In the genomic region with DNA sequence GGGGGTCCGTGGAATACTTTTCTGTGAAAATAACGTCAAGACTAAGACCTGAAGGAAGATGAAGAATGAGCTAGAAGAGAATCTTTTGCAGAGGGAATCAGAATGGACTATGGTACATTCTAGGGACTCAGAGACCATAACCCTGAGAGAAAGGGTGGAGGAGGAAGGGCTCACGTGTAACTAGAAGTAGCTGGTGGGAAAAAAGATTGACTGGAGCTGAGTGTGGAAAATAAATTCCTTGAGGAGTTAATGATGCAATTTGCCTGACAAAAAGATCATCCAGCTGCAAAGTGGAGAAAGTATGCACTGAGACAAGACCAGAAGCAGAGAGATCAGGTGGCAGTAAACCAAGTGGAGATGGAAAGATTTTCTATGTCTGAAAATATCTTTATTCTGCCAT, we compare ENCODE assay signal across 26 cellular contexts. TPM values are rescaled to one million over a fixed set of nuclear protein-coding genes. Genes with fewer than 3 reads are reported as not detected.
DNase-seq lines count a peak whose midpoint lies in the region; ATAC-seq and TF ChIP-seq lines count a peak whose summit lies in the region.
"Had no signal": no experiment of that assay in that cellular context is flagged by ENCODE, and none has a peak within 500 bp of the region (broad histone marks: within the 10 kb centered on the region; RNA-seq: fewer than 3 reads in every experiment).

No MANE protein-coding gene starts in this region.

- no peaks in the 10 kb centered on the region for H3K79me2 ChIP-seq in GM23338 (replicated peaks; ENCODE audit: insufficient read depth)

- H2AFZ ChIP-seq in GM23338 = peak overlapping the region; percentile 77; the same call in 1 of the 2 replicates

- no peak overlapping the region for H3K4me3 Mint-ChIP-seq in GM23338
- H3K4me3 Mint-ChIP-seq: naive thymus-derived CD8-positive, alpha-beta T cell; T-helper 2 cell treated with Interferon-gamma antibody and Interleukin-4, amounts not matched to agents 5 μg/mL and 100 μg/mL, for 36 hours had no signal

- ATAC-seq in GM23338 = no peak
- ATAC-seq: activated naive CD4-positive, alpha-beta T cell treated with anti-CD3 and anti-CD28 coated beads, Interleukin-2, amount 50 U/mL, for 72 hours; foreskin keratinocyte; heart right ventricle; left lung; naive thymus-derived CD8-positive, alpha-beta T cell; right lobe of liver; SK-N-SH treated with all-trans-retinoic acid at 6 μM for 48 hours had no signal

- no peaks in the 10 kb centered on the region for H3K9me3 ChIP-seq in SK-N-MC (ENCODE audit: low read depth, low read length)
- H3K9me3 ChIP-seq: heart right ventricle, left lung, right lobe of liver, tibial nerve had no signal

- H3K9me3 Mint-ChIP-seq in GM23338 = peaks cover 5% of the 10 kb centered on the region; the same call in 2 of the 3 replicates

- no peak for TF ChIP-seq CTCF in GM23338 (conservative IDR thresholded peaks at IDR 0.05; ENCODE audit: low read depth in 2 of 2)

- no peaks in the 10 kb centered on the region for H4K20me1 ChIP-seq in GM23338 (replicated peaks; ENCODE audit: insufficient read depth)

- peaks cover 6% of the 10 kb centered on the region for H3K4me1 Mint-ChIP-seq in GM23338

- peak overlapping the region; percentile 33; the same call in 1 of the 2 replicates for H3K4me2 ChIP-seq in GM23338
- H3K4me2 ChIP-seq: KMS-11 had no signal

- no peaks in the 10 kb centered on the region for H3K36me3 ChIP-seq in GM23338 (ENCODE audit: insufficient read depth)
- H3K36me3 ChIP-seq in SK-N-MC (ENCODE audit: insufficient read depth, low read length) = no peaks in the 10 kb centered on the region
- H3K36me3 ChIP-seq: heart right ventricle, left lung, right lobe of liver, tibial nerve had no signal

- H3K27ac Mint-ChIP-seq in GM23338 = peak overlapping the region; percentile 71
- H3K27ac Mint-ChIP-seq: activated naive CD4-positive, alpha-beta T cell treated with anti-CD3 and anti-CD28 coated beads, Interleukin-2, amount 50 U/mL, for 72 hours; T-helper 2 cell treated with Interferon-gamma antibody and Interleukin-4, amounts not matched to agents 5 μg/mL and 100 μg/mL, for 36 hours had no signal

- 0 out of 2 replicates have a peak, but pooled peaks cover 10% of the 10 kb centered on the region for H3K4me1 ChIP-seq in GM23338 (ENCODE audit: insufficient read depth)
- H3K4me1 ChIP-seq: foreskin keratinocyte, right lobe of liver, tibial nerve had no signal

- no peaks in the 10 kb centered on the region for H3K9me2 ChIP-seq in GM23338 (ENCODE audit: insufficient read depth)

- DNase-seq in GM23338 (ENCODE audit: low spot score) (peak; percentile 34), SK-N-MC (ENCODE audit: low read depth, low spot score) (no peak), fibroblast of the conjunctiva (ENCODE audit: low read depth) (peak; percentile 24), renal cortical epithelial cell (ENCODE audit: low read depth) (peak; percentile 71), NOMO-1 treated with dmso at 0.1 percent for 144 hours (lab: John Stamatoyannopoulos, UW; ENCODE audit: unreplicated experiment) (no peak), SW480 (ENCODE audit: low spot score) (no peak), cerebellar nuclear complex (lab: John Stamatoyannopoulos, UW) (no peak)
- DNase-seq: activated CD4-positive, alpha-beta T cell treated with anti-CD3 and anti-CD28 coated beads, Interleukin-2, amount 50 U/mL, for 4 hours; effector CD4-positive, alpha-beta T cell; erythroblast; foreskin keratinocyte; GOT3; heart right ventricle; left lung; midbrain; naive thymus-derived CD8-positive, alpha-beta T cell; NCI-H1694; NCI-H2171 treated with DMSO at 0.1 percent for 48 hours; NCI-H524; right lobe of liver had no signal

- no peak overlapping the region for H3K27ac ChIP-seq in GM23338 (ENCODE audit: low read depth)
- peak overlapping the region; percentile 27; the same call in 1 of the 2 replicates for H3K27ac ChIP-seq in SK-N-MC
- H3K27ac ChIP-seq: foreskin keratinocyte, heart right ventricle, KMS-11, left lung, right lobe of liver, tibial nerve, VCaP had no signal

- no peaks in the 10 kb centered on the region for H3K27me3 ChIP-seq in GM23338 (ENCODE audit: insufficient read depth)
- H3K27me3 ChIP-seq: foreskin keratinocyte, heart right ventricle, left lung, right lobe of liver, tibial nerve had no signal

- H3F3A ChIP-seq in GM23338 (replicated peaks; ENCODE audit: low read depth) = no peaks in the 10 kb centered on the region

- peaks cover 2% of the 10 kb centered on the region for H3K27me3 Mint-ChIP-seq in GM23338 (ENCODE audit: insufficient read depth, low read depth, poor library complexity)
- H3K27me3 Mint-ChIP-seq: naive thymus-derived CD8-positive, alpha-beta T cell had no signal

- no peak overlapping the region for H3K4me3 ChIP-seq in GM23338
- H3K4me3 ChIP-seq in SK-N-MC = no peak overlapping the region
- H3K4me3 ChIP-seq: heart right ventricle, left lung, right lobe of liver, tibial nerve had no signal

- peak overlapping the region; percentile 34 for H3K9ac ChIP-seq in SK-N-MC (ENCODE audit: insufficient read length)
- H3K9ac ChIP-seq: KMS-11 had no signal

- H3K36me3 Mint-ChIP-seq in GM23338 (ENCODE audit: low read depth) = no peaks in the 10 kb centered on the region; the same call in 2 of the 3 replicates

TF ChIP-seq in GM23338, 12 proteins besides CTCF, POLR2A, EP300 and RAD21 (continues in another document):
- TF ChIP-seq, protein P1, sequence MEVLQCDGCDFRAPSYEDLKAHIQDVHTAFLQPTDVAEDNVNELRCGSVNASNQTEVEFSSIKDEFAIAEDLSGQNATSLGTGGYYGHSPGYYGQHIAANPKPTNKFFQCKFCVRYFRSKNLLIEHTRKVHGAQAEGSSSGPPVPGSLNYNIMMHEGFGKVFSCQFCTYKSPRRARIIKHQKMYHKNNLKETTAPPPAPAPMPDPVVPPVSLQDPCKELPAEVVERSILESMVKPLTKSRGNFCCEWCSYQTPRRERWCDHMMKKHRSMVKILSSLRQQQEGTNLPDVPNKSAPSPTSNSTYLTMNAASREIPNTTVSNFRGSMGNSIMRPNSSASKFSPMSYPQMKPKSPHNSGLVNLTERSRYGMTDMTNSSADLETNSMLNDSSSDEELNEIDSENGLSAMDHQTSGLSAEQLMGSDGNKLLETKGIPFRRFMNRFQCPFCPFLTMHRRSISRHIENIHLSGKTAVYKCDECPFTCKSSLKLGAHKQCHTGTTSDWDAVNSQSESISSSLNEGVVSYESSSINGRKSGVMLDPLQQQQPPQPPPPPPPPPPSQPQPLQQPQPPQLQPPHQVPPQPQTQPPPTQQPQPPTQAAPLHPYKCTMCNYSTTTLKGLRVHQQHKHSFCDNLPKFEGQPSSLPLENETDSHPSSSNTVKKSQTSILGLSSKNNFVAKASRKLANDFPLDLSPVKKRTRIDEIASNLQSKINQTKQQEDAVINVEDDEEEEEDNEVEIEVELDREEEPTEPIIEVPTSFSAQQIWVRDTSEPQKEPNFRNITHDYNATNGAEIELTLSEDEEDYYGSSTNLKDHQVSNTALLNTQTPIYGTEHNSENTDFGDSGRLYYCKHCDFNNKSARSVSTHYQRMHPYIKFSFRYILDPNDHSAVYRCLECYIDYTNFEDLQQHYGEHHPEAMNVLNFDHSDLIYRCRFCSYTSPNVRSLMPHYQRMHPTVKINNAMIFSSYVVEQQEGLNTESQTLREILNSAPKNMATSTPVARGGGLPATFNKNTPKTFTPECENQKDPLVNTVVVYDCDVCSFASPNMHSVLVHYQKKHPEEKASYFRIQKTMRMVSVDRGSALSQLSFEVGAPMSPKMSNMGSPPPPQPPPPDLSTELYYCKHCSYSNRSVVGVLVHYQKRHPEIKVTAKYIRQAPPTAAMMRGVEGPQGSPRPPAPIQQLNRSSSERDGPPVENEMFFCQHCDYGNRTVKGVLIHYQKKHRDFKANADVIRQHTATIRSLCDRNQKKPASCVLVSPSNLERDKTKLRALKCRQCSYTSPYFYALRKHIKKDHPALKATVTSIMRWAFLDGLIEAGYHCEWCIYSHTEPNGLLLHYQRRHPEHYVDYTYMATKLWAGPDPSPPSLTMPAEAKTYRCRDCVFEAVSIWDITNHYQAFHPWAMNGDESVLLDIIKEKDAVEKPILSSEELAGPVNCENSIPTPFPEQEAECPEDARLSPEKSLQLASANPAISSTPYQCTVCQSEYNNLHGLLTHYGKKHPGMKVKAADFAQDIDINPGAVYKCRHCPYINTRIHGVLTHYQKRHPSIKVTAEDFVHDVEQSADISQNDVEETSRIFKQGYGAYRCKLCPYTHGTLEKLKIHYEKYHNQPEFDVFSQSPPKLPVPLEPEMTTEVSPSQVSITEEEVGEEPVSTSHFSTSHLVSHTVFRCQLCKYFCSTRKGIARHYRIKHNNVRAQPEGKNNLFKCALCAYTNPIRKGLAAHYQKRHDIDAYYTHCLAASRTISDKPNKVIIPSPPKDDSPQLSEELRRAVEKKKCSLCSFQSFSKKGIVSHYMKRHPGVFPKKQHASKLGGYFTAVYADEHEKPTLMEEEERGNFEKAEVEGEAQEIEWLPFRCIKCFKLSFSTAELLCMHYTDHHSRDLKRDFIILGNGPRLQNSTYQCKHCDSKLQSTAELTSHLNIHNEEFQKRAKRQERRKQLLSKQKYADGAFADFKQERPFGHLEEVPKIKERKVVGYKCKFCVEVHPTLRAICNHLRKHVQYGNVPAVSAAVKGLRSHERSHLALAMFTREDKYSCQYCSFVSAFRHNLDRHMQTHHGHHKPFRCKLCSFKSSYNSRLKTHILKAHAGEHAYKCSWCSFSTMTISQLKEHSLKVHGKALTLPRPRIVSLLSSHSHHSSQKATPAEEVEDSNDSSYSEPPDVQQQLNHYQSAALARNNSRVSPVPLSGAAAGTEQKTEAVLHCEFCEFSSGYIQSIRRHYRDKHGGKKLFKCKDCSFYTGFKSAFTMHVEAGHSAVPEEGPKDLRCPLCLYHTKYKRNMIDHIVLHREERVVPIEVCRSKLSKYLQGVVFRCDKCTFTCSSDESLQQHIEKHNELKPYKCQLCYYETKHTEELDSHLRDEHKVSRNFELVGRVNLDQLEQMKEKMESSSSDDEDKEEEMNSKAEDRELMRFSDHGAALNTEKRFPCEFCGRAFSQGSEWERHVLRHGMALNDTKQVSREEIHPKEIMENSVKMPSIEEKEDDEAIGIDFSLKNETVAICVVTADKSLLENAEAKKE (CRISPR knock-in tag; IDR thresholded peaks at IDR 0.05) = no peak
- TF ChIP-seq, protein P2, sequence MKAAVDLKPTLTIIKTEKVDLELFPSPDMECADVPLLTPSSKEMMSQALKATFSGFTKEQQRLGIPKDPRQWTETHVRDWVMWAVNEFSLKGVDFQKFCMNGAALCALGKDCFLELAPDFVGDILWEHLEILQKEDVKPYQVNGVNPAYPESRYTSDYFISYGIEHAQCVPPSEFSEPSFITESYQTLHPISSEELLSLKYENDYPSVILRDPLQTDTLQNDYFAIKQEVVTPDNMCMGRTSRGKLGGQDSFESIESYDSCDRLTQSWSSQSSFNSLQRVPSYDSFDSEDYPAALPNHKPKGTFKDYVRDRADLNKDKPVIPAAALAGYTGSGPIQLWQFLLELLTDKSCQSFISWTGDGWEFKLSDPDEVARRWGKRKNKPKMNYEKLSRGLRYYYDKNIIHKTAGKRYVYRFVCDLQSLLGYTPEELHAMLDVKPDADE (IDR thresholded peaks at IDR 0.05) = no peak
- TF ChIP-seq POLR2AphosphoS5 (IDR thresholded peaks at IDR 0.05; ENCODE audit: low read depth) (no peak), EZH2phosphoT487 (IDR thresholded peaks at IDR 0.05; ENCODE audit: unreplicated experiment) (no peak), ZNF114 (CRISPR knock-in tag; IDR thresholded peaks at IDR 0.05) (no peak)

RNA-seq across cellular contexts. Expression of gene TBL1XR1, which starts 52.8 kb away (rescaled TPM):
- total RNA-seq in GM23338 (2014; rRNA removed; shearing (Covaris generic)) = 122 and 130 TPM in 2 replicates
- 37.7 and 49.6 TPM in 2 replicates for polyA plus RNA-seq in GM23338 (2016; fragmentation: Nextera tagmentation; extraction: Ambion mirVana)
- total RNA-seq in renal cortical epithelial cell = 339 and 483 TPM in 2 replicates

Comparison
In these comparisons a context has a peak if more than half of its experiments do, and no peak if none do; other contexts are left out.
1. DNase-seq: peak in GM23338 (single experiment), fibroblast of the conjunctiva (single experiment) and renal cortical epithelial cell (single experiment); none in SK-N-MC (single experiment), NOMO-1 treated with dmso at 0.1 percent for 144 hours (single experiment), SW480 (single experiment) and cerebellar nuclear complex (0 of 2).